ENCODE assay signal across 21 cellular contexts in the genomic region with DNA sequence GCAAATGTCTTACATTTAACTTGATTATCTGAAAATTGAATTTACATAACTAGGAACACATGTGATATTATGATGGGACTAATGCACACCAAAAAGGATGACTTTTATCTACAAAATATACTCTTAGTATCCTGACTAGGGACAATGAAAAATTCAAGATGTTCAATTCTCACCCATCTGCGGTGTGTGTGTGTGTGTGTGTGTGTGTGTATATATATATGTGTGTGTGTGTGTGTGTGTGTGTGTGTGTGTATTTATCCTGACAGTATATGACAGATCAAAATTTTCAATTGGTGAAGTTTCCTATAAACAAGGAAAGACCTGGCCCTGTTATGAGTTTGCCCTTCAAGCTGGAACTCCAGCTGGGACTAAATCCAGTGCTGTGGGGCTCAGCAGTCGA. TPM values are rescaled to one million over a fixed set of nuclear protein-coding genes. Genes with fewer than 3 reads are reported as not detected.
DNase-seq lines count a peak whose midpoint lies in the region; ATAC-seq, FAIRE-seq and TF ChIP-seq lines count a peak whose summit lies in the region.
"Had no signal": no experiment of that assay in that cellular context is flagged by ENCODE, and none has a peak within 500 bp of the region (broad histone marks: within the 10 kb centered on the region; RNA-seq: fewer than 3 reads in every experiment).

No MANE protein-coding gene starts in this region.

- 78 to 85% methylated on average over 2 of the region's 2 CpGs for WGBS in esophagus squamous epithelium, 2 donors
- WGBS in pancreas, 2 donors: 78 to 79% methylated on average over 2 of the region's 2 CpGs
- 63 to 74% (median 74%) methylated on average over 2 of the region's 2 CpGs for WGBS in ovary, 3 donors

- peaks cover 85% of the 10 kb centered on the region for H3K4me1 ChIP-seq in OCI-LY3 (ENCODE audit: low read length)
- H3K4me1 ChIP-seq in esophagus squamous epithelium: peaks cover 6 to 58% (median 19%) of the 10 kb centered on the region in 3 donors
- peaks cover 21 to 27% (median 23%) of the 10 kb centered on the region in 3 donors for H3K4me1 ChIP-seq in pancreas
- peaks cover 2% of the 10 kb centered on the region for H3K4me1 ChIP-seq in ovary (ENCODE audit: insufficient read depth)
- H3K4me1 ChIP-seq in BE2C: no peaks in the 10 kb centered on the region

- peaks cover 5% of the 10 kb centered on the region; the same call in 1 of the 2 replicates for H3K79me2 ChIP-seq in OCI-LY3 (ENCODE audit: low read length)

- H3K9me3 Mint-ChIP-seq in Calu3 (ENCODE audit: low read depth, unreplicated experiment): no peaks in the 10 kb centered on the region
- no peaks in the 10 kb centered on the region for H3K9me3 Mint-ChIP-seq in activated T-helper 17 cell treated with anti-CD3 and anti-CD28 coated beads, Interleukin-2, amount 50 U/mL, for 72 hours
- H3K9me3 Mint-ChIP-seq: naive B cell had no signal

- no peak for ATAC-seq in pancreas
- no peak for ATAC-seq in activated T-helper 17 cell treated with anti-CD3 and anti-CD28 coated beads, Interleukin-2, amount 50 U/mL, for 72 hours (replicated peaks)

- H3K4me3 ChIP-seq in OCI-LY3 (ENCODE audit: low read length) (peak overlapping the region; percentile 76), esophagus squamous epithelium (no peak overlapping the region), pancreas (no peak overlapping the region), ovary (no peak overlapping the region), BE2C (ENCODE audit: low read depth, low read length) (no peak overlapping the region)
- H3K4me3 ChIP-seq: BLaER1 treated with 17β-estradiol and CSF1 and Interleukin-3, amounts not matched to agents 10 nM and 100 nM; smooth muscle cell had no signal

- CTCF ChIA-PET in Calu3 (lab: Charles Lee): interaction anchor here (0.9 to 2.1 kb wide), 3 partner anchors 40 to 105 kb away, joined by 3 to 8 read pairs (median 6); partner anchors contain the start of gene MET

- H2AFZ ChIP-seq in OCI-LY3 (ENCODE audit: low read depth, low read length): no peak overlapping the region

- no peak for TF ChIP-seq POLR2A in esophagus squamous epithelium (IDR thresholded peaks at IDR 0.05)
- no peak for TF ChIP-seq POLR2A in ovary (IDR thresholded peaks at IDR 0.05)

- BruUV-seq in Calu3 (replicated peaks; lab: Mats Ljungman, UMichigan): no TSS peak

- no peaks in the 10 kb centered on the region for H3K27me3 Mint-ChIP-seq in Calu3 (ENCODE audit: unreplicated experiment)
- H3K27me3 Mint-ChIP-seq in activated T-helper 17 cell treated with anti-CD3 and anti-CD28 coated beads, Interleukin-2, amount 50 U/mL, for 72 hours: peaks cover 6% of the 10 kb centered on the region

- peaks cover 7% of the 10 kb centered on the region for H3K36me3 Mint-ChIP-seq in Calu3 (ENCODE audit: insufficient read depth, unreplicated experiment)
- no peaks in the 10 kb centered on the region for H3K36me3 Mint-ChIP-seq in activated T-helper 17 cell treated with anti-CD3 and anti-CD28 coated beads, Interleukin-2, amount 50 U/mL, for 72 hours (ENCODE audit: low read depth)
- H3K36me3 Mint-ChIP-seq: naive B cell had no signal

- no peaks in the 10 kb centered on the region for H4K20me1 ChIP-seq in OCI-LY3 (ENCODE audit: insufficient read depth, low read length)
- H4K20me1 ChIP-seq: BLaER1 treated with 17β-estradiol and CSF1 and Interleukin-3, amounts not matched to agents 10 nM and 100 nM had no signal

- TF ChIP-seq CTCF in Calu3 (IDR thresholded peaks at IDR 0.05; ENCODE audit: unreplicated experiment) (no peak), OCI-LY3 (IDR thresholded peaks at IDR 0.05; ENCODE audit: low read depth, low read length) (no peak), esophagus squamous epithelium (IDR thresholded peaks at IDR 0.05) (no peak), pancreas (IDR thresholded peaks at IDR 0.05) (no peak), ovary (IDR thresholded peaks at IDR 0.05) (no peak), BE2C (IDR thresholded peaks at IDR 0.05; ENCODE audit: low read depth, low read length) (no peak)

- FAIRE-seq in pancreas (lab: Jason Lieb, UNC): no peak
- FAIRE-seq: colon, GM18507 had no signal

- DNase-seq in Calu3: no peak
- DNase-seq in esophagus squamous epithelium (lab: John Stamatoyannopoulos, UW): no peak
- no peak for DNase-seq in pancreas
- DNase-seq in AG20443 (ENCODE audit: low spot score): no peak
- DNase-seq in ovary: no peak
- DNase-seq in BE2C: no peak
- DNase-seq: activated CD4-positive, CD25-positive, alpha-beta regulatory T cell; activated naive CD4-positive, alpha-beta T cell treated with anti-CD3 and anti-CD28 coated beads, Interleukin-2, amount 50 U/mL, for 16 hours; amniotic stem cell; DMS79 treated with DMSO at 0.1 percent for 48 hours; effector CD8-positive, alpha-beta T cell; erythroblast; naive B cell; stimulated activated CD4-positive, alpha-beta T cell treated with anti-CD3 and anti-CD28 coated beads, Interleukin-1b, Interleukin-23, amount 100 ng/mL, for 48 hours had no signal

- peak overlapping the region; percentile 88 for H3K27ac Mint-ChIP-seq in Calu3 (ENCODE audit: unreplicated experiment)
- H3K27ac Mint-ChIP-seq in activated T-helper 17 cell treated with anti-CD3 and anti-CD28 coated beads, Interleukin-2, amount 50 U/mL, for 72 hours: no peak overlapping the region

- H3K9ac ChIP-seq in OCI-LY3 (ENCODE audit: low read length): peak overlapping the region; percentile 95
- H3K9ac ChIP-seq: BLaER1 treated with 17β-estradiol and CSF1 and Interleukin-3, amounts not matched to agents 10 nM and 100 nM had no signal

- intact Hi-C loops in Calu3 (cut with micrococcal nuclease; ENCODE audit: unreplicated experiment): loop anchor here (1.0 kb wide), 1 partner anchor 40 kb away; no protein-coding TSS in a partner anchor
- intact Hi-C loops in esophagus squamous epithelium (cut with DNase I): no loop called here
- intact Hi-C loops in pancreas (cut with DNase I): no loop called here
- intact Hi-C loops in ovary (cut with DNase I): no loop called here

- peaks cover 35% of the 10 kb centered on the region for H3K4me1 Mint-ChIP-seq in Calu3 (ENCODE audit: low read depth, unreplicated experiment)
- no peaks in the 10 kb centered on the region for H3K4me1 Mint-ChIP-seq in activated T-helper 17 cell treated with anti-CD3 and anti-CD28 coated beads, Interleukin-2, amount 50 U/mL, for 72 hours

- H3K9me3 ChIP-seq in OCI-LY3 (ENCODE audit: insufficient read depth, low read length) (no peaks in the 10 kb centered on the region), esophagus squamous epithelium (no peaks in the 10 kb centered on the region), pancreas (no peaks in the 10 kb centered on the region), ovary (no peaks in the 10 kb centered on the region), BE2C (no peaks in the 10 kb centered on the region)
- H3K9me3 ChIP-seq: BLaER1 treated with 17β-estradiol and CSF1 and Interleukin-3, amounts not matched to agents 10 nM and 100 nM had no signal

- H3K36me3 ChIP-seq in OCI-LY3 (replicated peaks; ENCODE audit: low read depth, low read length): no peaks in the 10 kb centered on the region
- H3K36me3 ChIP-seq in esophagus squamous epithelium: no peaks in the 10 kb centered on the region
- H3K36me3 ChIP-seq in pancreas: no peaks in the 10 kb centered on the region
- H3K36me3 ChIP-seq in ovary: no peaks in the 10 kb centered on the region
- no peaks in the 10 kb centered on the region for H3K36me3 ChIP-seq in BE2C
- H3K36me3 ChIP-seq: BLaER1 treated with 17β-estradiol and CSF1 and Interleukin-3, amounts not matched to agents 10 nM and 100 nM had no signal

- H3K4me3 Mint-ChIP-seq in Calu3 (ENCODE audit: low read depth, unreplicated experiment): no peak overlapping the region
- no peak overlapping the region for H3K4me3 Mint-ChIP-seq in activated T-helper 17 cell treated with anti-CD3 and anti-CD28 coated beads, Interleukin-2, amount 50 U/mL, for 72 hours

- H3K27me3 ChIP-seq in OCI-LY3 (ENCODE audit: low read depth, low read length): no peaks in the 10 kb centered on the region
- no peaks in the 10 kb centered on the region for H3K27me3 ChIP-seq in esophagus squamous epithelium
- H3K27me3 ChIP-seq in pancreas: no peaks in the 10 kb centered on the region
- no peaks in the 10 kb centered on the region for H3K27me3 ChIP-seq in ovary
- no peaks in the 10 kb centered on the region for H3K27me3 ChIP-seq in BE2C
- H3K27me3 ChIP-seq: BLaER1 treated with 17β-estradiol and CSF1 and Interleukin-3, amounts not matched to agents 10 nM and 100 nM had no signal

- H3K4me2 ChIP-seq in OCI-LY3 (ENCODE audit: low read length): peak overlapping the region; percentile 96
- H3K4me2 ChIP-seq: BLaER1 treated with 17β-estradiol and CSF1 and Interleukin-3, amounts not matched to agents 10 nM and 100 nM had no signal

- H3K27ac ChIP-seq in OCI-LY3 (ENCODE audit: low read length) (peak overlapping the region; percentile 99), esophagus squamous epithelium (peak overlapping the region in 3 of 4 donors; percentile 33 to 85 (median 78)), pancreas (peak overlapping the region in 3 of 4 donors; percentile 59 to 87 (median 78)), ovary (no peak overlapping the region)
- H3K27ac ChIP-seq: HL-60 had no signal

- TF ChIP-seq EP300 in ovary (IDR thresholded peaks at IDR 0.05): no peak

RNA-seq across cellular contexts. Expression of gene MET, which starts 40.3 kb away (rescaled TPM):
- total RNA-seq in Calu3 (2022) (242 and 249 TPM in 2 replicates), esophagus squamous epithelium (10 to 100 TPM in 3 of 4 donors, 1 to 10 TPM in 1; 3.8 to 25.0 (median 18.6) TPM), pancreas (10 to 100 TPM; 10.7 to 23.5 (median 17.9) TPM), ovary (10 to 100 TPM in 1 of 7 donors, 1 to 10 TPM in 6; 2.8 to 33.9 (median 5.8) TPM)
- polyA plus RNA-seq in pancreas (1 to 10 TPM; 2.0 to 2.7 TPM), ovary (1 to 10 TPM; 1.3 to 5.9 TPM)
- 1 to 10 TPM in 1 of 2 donors, under 1 TPM in 1; 0.08 to 1.6 TPM for total RNA-seq in activated T-helper 17 cell treated with anti-CD3 and anti-CD28 coated beads, Interleukin-2, amount 50 U/mL, for 72 hours
- polyA plus RNA-seq in BE2C (2012; ENCODE audit: insufficient read depth, insufficient read length, low read depth): 0.54 TPM

Comparison
In these comparisons a context has a peak if more than half of its experiments do, and no peak if none do; other contexts are left out.
1. H3K27ac ChIP-seq: peak in OCI-LY3 (single experiment), esophagus squamous epithelium (3 of 4) and pancreas (3 of 4); none in ovary (0 of 2).